In the genomic region with DNA sequence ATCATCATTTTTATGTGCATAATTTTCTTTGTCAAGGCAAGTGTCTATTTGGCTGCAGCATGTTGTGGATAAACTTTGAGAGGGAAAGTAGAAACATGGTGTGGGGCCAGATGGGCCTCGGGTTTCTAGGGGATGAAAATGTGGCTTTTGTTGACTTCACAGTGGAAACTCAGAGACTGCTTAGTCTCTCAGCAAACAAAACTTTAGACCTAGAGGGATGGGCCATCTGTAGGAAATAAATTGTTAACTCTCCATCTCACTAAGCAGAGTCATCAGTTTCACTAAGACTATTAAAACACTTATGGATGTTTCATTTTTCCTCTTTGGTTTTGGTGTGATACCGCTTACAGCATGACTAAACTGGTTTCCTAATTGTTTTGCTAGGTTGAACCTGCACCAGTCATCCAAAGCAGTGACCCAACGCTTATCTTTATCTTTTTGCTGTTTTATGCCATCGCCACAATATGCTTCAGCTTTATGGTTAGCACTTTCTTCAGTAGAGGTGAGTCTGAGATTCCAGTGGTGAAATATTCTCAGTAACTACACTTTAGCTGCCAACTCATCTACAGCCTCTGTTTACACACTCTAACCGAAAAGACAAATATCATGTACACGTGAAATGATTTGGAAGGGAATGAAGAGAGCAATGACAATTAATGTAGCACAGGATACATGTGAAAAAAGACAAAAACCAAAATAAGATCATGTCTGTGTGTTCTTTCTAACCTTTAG, we compare ENCODE assay signal across 1 cellular context.
TF ChIP-seq lines count a peak whose summit lies in the region.

No MANE protein-coding gene starts in this region.

TF ChIP-seq in HepG2, 621 proteins besides CTCF, POLR2A, EP300 and RAD21 (continued from another document and continues in another):
- TF ChIP-seq, protein P1, sequence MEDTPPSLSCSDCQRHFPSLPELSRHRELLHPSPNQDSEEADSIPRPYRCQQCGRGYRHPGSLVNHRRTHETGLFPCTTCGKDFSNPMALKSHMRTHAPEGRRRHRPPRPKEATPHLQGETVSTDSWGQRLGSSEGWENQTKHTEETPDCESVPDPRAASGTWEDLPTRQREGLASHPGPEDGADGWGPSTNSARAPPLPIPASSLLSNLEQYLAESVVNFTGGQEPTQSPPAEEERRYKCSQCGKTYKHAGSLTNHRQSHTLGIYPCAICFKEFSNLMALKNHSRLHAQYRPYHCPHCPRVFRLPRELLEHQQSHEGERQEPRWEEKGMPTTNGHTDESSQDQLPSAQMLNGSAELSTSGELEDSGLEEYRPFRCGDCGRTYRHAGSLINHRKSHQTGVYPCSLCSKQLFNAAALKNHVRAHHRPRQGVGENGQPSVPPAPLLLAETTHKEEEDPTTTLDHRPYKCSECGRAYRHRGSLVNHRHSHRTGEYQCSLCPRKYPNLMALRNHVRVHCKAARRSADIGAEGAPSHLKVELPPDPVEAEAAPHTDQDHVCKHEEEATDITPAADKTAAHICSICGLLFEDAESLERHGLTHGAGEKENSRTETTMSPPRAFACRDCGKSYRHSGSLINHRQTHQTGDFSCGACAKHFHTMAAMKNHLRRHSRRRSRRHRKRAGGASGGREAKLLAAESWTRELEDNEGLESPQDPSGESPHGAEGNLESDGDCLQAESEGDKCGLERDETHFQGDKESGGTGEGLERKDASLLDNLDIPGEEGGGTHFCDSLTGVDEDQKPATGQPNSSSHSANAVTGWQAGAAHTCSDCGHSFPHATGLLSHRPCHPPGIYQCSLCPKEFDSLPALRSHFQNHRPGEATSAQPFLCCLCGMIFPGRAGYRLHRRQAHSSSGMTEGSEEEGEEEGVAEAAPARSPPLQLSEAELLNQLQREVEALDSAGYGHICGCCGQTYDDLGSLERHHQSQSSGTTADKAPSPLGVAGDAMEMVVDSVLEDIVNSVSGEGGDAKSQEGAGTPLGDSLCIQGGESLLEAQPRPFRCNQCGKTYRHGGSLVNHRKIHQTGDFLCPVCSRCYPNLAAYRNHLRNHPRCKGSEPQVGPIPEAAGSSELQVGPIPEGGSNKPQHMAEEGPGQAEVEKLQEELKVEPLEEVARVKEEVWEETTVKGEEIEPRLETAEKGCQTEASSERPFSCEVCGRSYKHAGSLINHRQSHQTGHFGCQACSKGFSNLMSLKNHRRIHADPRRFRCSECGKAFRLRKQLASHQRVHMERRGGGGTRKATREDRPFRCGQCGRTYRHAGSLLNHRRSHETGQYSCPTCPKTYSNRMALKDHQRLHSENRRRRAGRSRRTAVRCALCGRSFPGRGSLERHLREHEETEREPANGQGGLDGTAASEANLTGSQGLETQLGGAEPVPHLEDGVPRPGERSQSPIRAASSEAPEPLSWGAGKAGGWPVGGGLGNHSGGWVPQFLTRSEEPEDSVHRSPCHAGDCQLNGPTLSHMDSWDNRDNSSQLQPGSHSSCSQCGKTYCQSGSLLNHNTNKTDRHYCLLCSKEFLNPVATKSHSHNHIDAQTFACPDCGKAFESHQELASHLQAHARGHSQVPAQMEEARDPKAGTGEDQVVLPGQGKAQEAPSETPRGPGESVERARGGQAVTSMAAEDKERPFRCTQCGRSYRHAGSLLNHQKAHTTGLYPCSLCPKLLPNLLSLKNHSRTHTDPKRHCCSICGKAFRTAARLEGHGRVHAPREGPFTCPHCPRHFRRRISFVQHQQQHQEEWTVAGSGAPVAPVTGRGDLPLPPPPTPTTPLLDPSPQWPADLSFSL (CRISPR knock-in tag; IDR thresholded peaks at IDR 0.05), result no peak
- TF ChIP-seq ZFY (CRISPR knock-in tag; IDR thresholded peaks at IDR 0.05) (peak; percentile 47), SP2 (CRISPR knock-in tag; IDR thresholded peaks at IDR 0.05) (no peak), ZBTB7B (CRISPR knock-in tag; IDR thresholded peaks at IDR 0.05) (no peak), TERF1 (CRISPR knock-in tag; IDR thresholded peaks at IDR 0.05) (no peak), SMAD9 (CRISPR knock-in tag; IDR thresholded peaks at IDR 0.05) (no peak), BRCA1 (CRISPR knock-in tag; IDR thresholded peaks at IDR 0.05) (no peak), NCOR1 (IDR thresholded peaks at IDR 0.05; ENCODE audit: borderline replicate concordance, low read length) (no peak), RAD51 (IDR thresholded peaks at IDR 0.05; ENCODE audit: borderline replicate concordance) (no peak), ZNF510 (CRISPR knock-in tag; IDR thresholded peaks at IDR 0.05; ENCODE audit: low read depth) (no peak), ZNF362 (CRISPR knock-in tag; IDR thresholded peaks at IDR 0.05; ENCODE audit: borderline replicate concordance) (no peak), ETV5 (CRISPR knock-in tag; IDR thresholded peaks at IDR 0.05; ENCODE audit: borderline replicate concordance) (no peak), ZNF30 (CRISPR knock-in tag; IDR thresholded peaks at IDR 0.05) (no peak), THAP9 (CRISPR knock-in tag; IDR thresholded peaks at IDR 0.05; ENCODE audit: borderline replicate concordance) (no peak), GTF3A (CRISPR knock-in tag; conservative IDR thresholded peaks at IDR 0.05) (no peak), PAX8 (CRISPR knock-in tag; IDR thresholded peaks at IDR 0.05; ENCODE audit: borderline replicate concordance) (no peak), KIAA2018 (CRISPR knock-in tag; IDR thresholded peaks at IDR 0.05; ENCODE audit: borderline replicate concordance) (no peak), KLF11 (CRISPR knock-in tag; IDR thresholded peaks at IDR 0.05) (peak; percentile 54; the same call in 1 of the 2 replicates), ZMYM2 (CRISPR knock-in tag; IDR thresholded peaks at IDR 0.05) (no peak), FOXA1 (IDR thresholded peaks at IDR 0.05) (no peak), FOXA1 (CRISPR knock-in tag; IDR thresholded peaks at IDR 0.05) (peak; percentile 51; the same call in 1 of the 2 replicates), ZNF484 (CRISPR knock-in tag; IDR thresholded peaks at IDR 0.05; ENCODE audit: borderline replicate concordance, low read depth) (no peak), PBX2 (CRISPR knock-in tag; IDR thresholded peaks at IDR 0.05) (no peak), FOXM1 (CRISPR knock-in tag; IDR thresholded peaks at IDR 0.05) (no peak), PTBP1 (IDR thresholded peaks at IDR 0.05; ENCODE audit: low read depth, low read length, poor library complexity, severe bottlenecking) (no peak), PAWR (CRISPR knock-in tag; IDR thresholded peaks at IDR 0.05; ENCODE audit: borderline replicate concordance) (no peak), RCOR2 (CRISPR knock-in tag; IDR thresholded peaks at IDR 0.05) (peak; percentile 42; the same call in 1 of the 2 replicates), HNF4G (IDR thresholded peaks at IDR 0.05; ENCODE audit: borderline replicate concordance, low read depth, low read length) (peak; percentile 56; the same call in 1 of the 2 replicates), HNF4G (CRISPR knock-in tag; IDR thresholded peaks at IDR 0.05; ENCODE audit: borderline replicate concordance, low read depth) (no peak)
- TF ChIP-seq, protein P2, sequence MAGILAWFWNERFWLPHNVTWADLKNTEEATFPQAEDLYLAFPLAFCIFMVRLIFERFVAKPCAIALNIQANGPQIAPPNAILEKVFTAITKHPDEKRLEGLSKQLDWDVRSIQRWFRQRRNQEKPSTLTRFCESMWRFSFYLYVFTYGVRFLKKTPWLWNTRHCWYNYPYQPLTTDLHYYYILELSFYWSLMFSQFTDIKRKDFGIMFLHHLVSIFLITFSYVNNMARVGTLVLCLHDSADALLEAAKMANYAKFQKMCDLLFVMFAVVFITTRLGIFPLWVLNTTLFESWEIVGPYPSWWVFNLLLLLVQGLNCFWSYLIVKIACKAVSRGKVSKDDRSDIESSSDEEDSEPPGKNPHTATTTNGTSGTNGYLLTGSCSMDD (CRISPR knock-in tag; IDR thresholded peaks at IDR 0.05), result no peak
- TF ChIP-seq, protein P3, sequence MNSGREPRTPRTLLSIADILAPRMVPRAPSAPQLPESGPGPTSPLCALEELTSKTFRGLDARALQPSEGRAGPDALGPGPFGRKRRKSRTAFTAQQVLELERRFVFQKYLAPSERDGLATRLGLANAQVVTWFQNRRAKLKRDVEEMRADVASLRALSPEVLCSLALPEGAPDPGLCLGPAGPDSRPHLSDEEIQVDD (CRISPR knock-in tag; IDR thresholded peaks at IDR 0.05; ENCODE audit: borderline replicate concordance), result no peak
